ENCODE assay signal across 8 cellular contexts in genomic region chr15:74843445-74843828, GRCh38. TPM values are rescaled to one million over a fixed set of nuclear protein-coding genes. Genes with fewer than 3 reads are reported as not detected.
DNase-seq lines count a peak whose midpoint lies in the region; ATAC-seq and TF ChIP-seq lines count a peak whose summit lies in the region.

No MANE protein-coding gene starts in this region.

- POLR2A ChIA-PET in Caco-2 (lab: Charles Lee), result interaction anchor here (1.9 kb wide), 1 partner anchor 63 kb away, joined by 7 read pairs; the partner anchor contains the start of gene FAM219B

- no peaks in the 10 kb centered on the region for H3K9me3 Mint-ChIP-seq in Caco-2 (ENCODE audit: unreplicated experiment)

- peak overlapping the region; percentile 60 for H2AFZ ChIP-seq in parathyroid adenoma

- H3K4me1 Mint-ChIP-seq in Caco-2 (ENCODE audit: low read depth, unreplicated experiment), result peaks cover 6% of the 10 kb centered on the region

- H3K4me2 ChIP-seq in parathyroid adenoma (ENCODE audit: low read length), result peak overlapping the region; percentile 65

- TF ChIP-seq CTCF in Caco-2 (IDR thresholded peaks at IDR 0.05; ENCODE audit: insufficient read depth in 1 of 2, low read depth in 1 of 2, low read length in 1 of 2, severe bottlenecking in 1 of 2, unreplicated experiment in 1 of 2) (no peak), parathyroid adenoma (IDR thresholded peaks at IDR 0.05) (peak; percentile 7)

- H3K27me3 Mint-ChIP-seq in Caco-2 (ENCODE audit: insufficient read depth, unreplicated experiment), result no peaks in the 10 kb centered on the region

- DNase-seq in Caco-2 (no peak), SJCRH30 (no peak), HUDEP-2 (lab: John Stamatoyannopoulos, UW; ENCODE audit: unreplicated experiment in 76 of 76) (no peak), NCI-H2081 treated with DMSO at 0.1 percent for 48 hours (lab: John Stamatoyannopoulos, UW) (no peak)

- H3K27me3 ChIP-seq in Caco-2 (replicated peaks; ENCODE audit: control insufficient read depth, insufficient read depth, low read length), result no peaks in the 10 kb centered on the region
- no peaks in the 10 kb centered on the region for H3K27me3 ChIP-seq in SJCRH30
- H3K27me3 ChIP-seq in esophagus (ENCODE audit: control insufficient read depth in 1 of 2, insufficient read depth in 2 of 2, low read length in 2 of 2), result no peaks in the 10 kb centered on the region
- H3K27me3 ChIP-seq in parathyroid adenoma (ENCODE audit: control insufficient read depth, insufficient read depth, low read length), result no peaks in the 10 kb centered on the region

- H3K9ac ChIP-seq in parathyroid adenoma, result no peak overlapping the region

- H3K4me3 ChIP-seq in Caco-2 (ENCODE audit: low read depth, low read length) (peak overlapping the region; percentile 90), SJCRH30 (peak overlapping the region; percentile 78), esophagus (ENCODE audit: low read depth in 1 of 2, low read length in 2 of 2) (peak overlapping the region; percentile 55 to 85), parathyroid adenoma (ENCODE audit: low read depth, low read length) (peak overlapping the region; percentile 32)

- no peaks in the 10 kb centered on the region for H3K79me2 ChIP-seq in parathyroid adenoma

- TSS peak; percentile 96 for BruUV-seq in Caco-2 (replicated peaks; lab: Mats Ljungman, UMichigan)

- H3K9me3 ChIP-seq in Caco-2, result no peaks in the 10 kb centered on the region
- H3K9me3 ChIP-seq in SJCRH30 (replicated peaks), result no peaks in the 10 kb centered on the region
- no peaks in the 10 kb centered on the region for H3K9me3 ChIP-seq in esophagus (ENCODE audit: control insufficient read depth in 2 of 2, insufficient read depth in 1 of 2, low read depth in 1 of 2, low read length in 1 of 2)
- H3K9me3 ChIP-seq in parathyroid adenoma (ENCODE audit: control insufficient read depth, low read length), result no peaks in the 10 kb centered on the region

- H3K4me1 ChIP-seq in Caco-2 (peaks cover 13% of the 10 kb centered on the region), SJCRH30 (peaks cover 5% of the 10 kb centered on the region; the same call in 1 of the 2 replicates), esophagus (ENCODE audit: control insufficient read depth in 2 of 2, insufficient read depth in 2 of 2, low read length in 1 of 2) (peaks cover 2 to 21% of the 10 kb centered on the region in 2 donors), parathyroid adenoma (peaks cover 25% of the 10 kb centered on the region)

- H3K27ac Mint-ChIP-seq in Caco-2 (ENCODE audit: unreplicated experiment), result peak overlapping the region; percentile 80

- H3K4me3 Mint-ChIP-seq in Caco-2 (ENCODE audit: unreplicated experiment), result peak overlapping the region; percentile 84

- intact Hi-C loops in Caco-2 (cut with micrococcal nuclease; ENCODE audit: unreplicated experiment), result loop anchor here (2.0 to 5.0 kb wide), 5 partner anchors 29 to 109 kb away; partner anchors contain the start of genes FAM219B and SCAMP2

- H3K36me3 Mint-ChIP-seq in Caco-2 (ENCODE audit: insufficient read depth, unreplicated experiment), result peaks cover 50% of the 10 kb centered on the region

- ATAC-seq in GM21423 (IDR thresholded peaks at IDR 0.05; ENCODE audit: unreplicated experiment) (no peak), HG02970 (IDR thresholded peaks at IDR 0.05; ENCODE audit: low FRiP score, unreplicated experiment) (no peak)

- 16% methylated on average over 18 of the region's 18 CpGs for WGBS in esophagus, 2 donors

- H3K27ac ChIP-seq in SJCRH30, result peak overlapping the region; percentile 80
- peak overlapping the region; percentile 91 to 96 for H3K27ac ChIP-seq in esophagus (ENCODE audit: low read depth in 2 of 2, low read length in 1 of 2)
- H3K27ac ChIP-seq in parathyroid adenoma, result peak overlapping the region; percentile 86

- CTCF ChIA-PET in Caco-2 (lab: Charles Lee), result interaction anchor here (1.1 to 1.9 kb wide), 3 partner anchors 54 to 72 kb away, joined by 3 to 9 read pairs (median 6); no protein-coding TSS in a partner anchor

- H3K36me3 ChIP-seq in Caco-2 (ENCODE audit: control insufficient read depth, insufficient read depth, low read length) (no peaks in the 10 kb centered on the region; the same call in 1 of the 2 replicates), SJCRH30 (peaks cover 3% of the 10 kb centered on the region; the same call in 1 of the 2 replicates), esophagus (ENCODE audit: control insufficient read depth in 2 of 2, insufficient read depth in 2 of 2, low read length in 1 of 2) (peaks cover 5 to 40% of the 10 kb centered on the region in 2 donors), parathyroid adenoma (ENCODE audit: control insufficient read depth, insufficient read depth, low read length) (no peaks in the 10 kb centered on the region)

RNA-seq across cellular contexts. Expression of gene ULK3, which starts 0.5 kb away (rescaled TPM):
- total RNA-seq in Caco-2 (2022), result 28.2 and 33.4 TPM in 2 replicates
- total RNA-seq in SJCRH30 (2014; rRNA removed; shearing (Covaris generic)), result 27.1 and 28.3 TPM in 2 replicates
- 100 to 1,000 TPM in 1 of 2 donors, 10 to 100 TPM in 1; 68.8 to 143 TPM for polyA plus RNA-seq in esophagus

RNA-seq across cellular contexts. Expression of gene CPLX3, which starts 17.0 kb away (rescaled TPM):
- not detected in 2 replicates for total RNA-seq in Caco-2 (2022)
- total RNA-seq in SJCRH30 (2014; rRNA removed; shearing (Covaris generic)), result not detected in 2 replicates
- 1 to 10 TPM in 1 of 2 donors, under 1 TPM in 1; 0.48 to 1.2 TPM for polyA plus RNA-seq in esophagus

RNA-seq across cellular contexts. Expression of gene SCAMP2, which starts 29.7 kb away (rescaled TPM):
- 97.4 and 98.5 TPM in 2 replicates for total RNA-seq in Caco-2 (2022)
- total RNA-seq in SJCRH30 (2014; rRNA removed; shearing (Covaris generic)), result 25.8 and 29.2 TPM in 2 replicates
- 10 to 100 TPM; 58.9 to 62.3 TPM for polyA plus RNA-seq in esophagus

RNA-seq across cellular contexts. Expression of gene LMAN1L, which starts 30.8 kb away (rescaled TPM):
- not detected in 2 replicates for total RNA-seq in Caco-2 (2022)
- not detected in 2 replicates for total RNA-seq in SJCRH30 (2014; rRNA removed; shearing (Covaris generic))
- polyA plus RNA-seq in esophagus, result under 1 TPM; 0.27 to 0.61 TPM

RNA-seq across cellular contexts. Expression of gene MPI, which starts 46.4 kb away (rescaled TPM):
- total RNA-seq in Caco-2 (2022), result 29.1 and 32.0 TPM in 2 replicates
- 24.2 and 25.5 TPM in 2 replicates for total RNA-seq in SJCRH30 (2014; rRNA removed; shearing (Covaris generic))
- 10 to 100 TPM; 26.5 to 27.4 TPM for polyA plus RNA-seq in esophagus

Comparison
In these comparisons a context has a peak if more than half of its experiments do, and no peak if none do; other contexts are left out.
1. H3K4me3 ChIP-seq: peak in every context shown above with its lines; median percentile 90 in Caco-2; 78 in SJCRH30; 70 in esophagus; 32 in parathyroid adenoma.